In genomic region chr7:8291742-8292141, GRCh38 we compare ENCODE assay signal across 1 cellular context.
TF ChIP-seq lines count a peak whose summit lies in the region.

No MANE protein-coding gene starts in this region.

TF ChIP-seq in SK-N-SH, 30 proteins besides CTCF, POLR2A, EP300 and RAD21 (continued from another document):
- TF ChIP-seq SIN3A (IDR thresholded peaks at IDR 0.05; ENCODE audit: borderline replicate concordance, low read depth, low read length) (no peak), MXI1 (IDR thresholded peaks at IDR 0.05; ENCODE audit: low read depth, low read length) (peak; percentile 51; the same call in 1 of the 2 replicates), TEAD4 (IDR thresholded peaks at IDR 0.05; ENCODE audit: borderline replicate concordance, insufficient read depth) (no peak), RCOR1 (IDR thresholded peaks at IDR 0.05; ENCODE audit: low read length) (peak; percentile 92), TCF12 (IDR thresholded peaks at IDR 0.05) (peak; percentile 41; the same call in 1 of the 2 replicates), NRF1 (IDR thresholded peaks at IDR 0.05; ENCODE audit: low read depth, low read length) (no peak), FOXJ3 (CRISPR knock-in tag; IDR thresholded peaks at IDR 0.05) (peak; percentile 97), FOXM1 (IDR thresholded peaks at IDR 0.05; ENCODE audit: low read depth) (no peak), POLR2AphosphoS5 (IDR thresholded peaks at IDR 0.05; ENCODE audit: low read depth, low read length) (peak; percentile 13; the same call in 1 of the 2 replicates), EZH2phosphoT487 (IDR thresholded peaks at IDR 0.05; ENCODE audit: borderline replicate concordance, low read depth) (no peak)
TF ChIP-seq in SK-N-SH: peak in this region for 8.
